In the genomic region with DNA sequence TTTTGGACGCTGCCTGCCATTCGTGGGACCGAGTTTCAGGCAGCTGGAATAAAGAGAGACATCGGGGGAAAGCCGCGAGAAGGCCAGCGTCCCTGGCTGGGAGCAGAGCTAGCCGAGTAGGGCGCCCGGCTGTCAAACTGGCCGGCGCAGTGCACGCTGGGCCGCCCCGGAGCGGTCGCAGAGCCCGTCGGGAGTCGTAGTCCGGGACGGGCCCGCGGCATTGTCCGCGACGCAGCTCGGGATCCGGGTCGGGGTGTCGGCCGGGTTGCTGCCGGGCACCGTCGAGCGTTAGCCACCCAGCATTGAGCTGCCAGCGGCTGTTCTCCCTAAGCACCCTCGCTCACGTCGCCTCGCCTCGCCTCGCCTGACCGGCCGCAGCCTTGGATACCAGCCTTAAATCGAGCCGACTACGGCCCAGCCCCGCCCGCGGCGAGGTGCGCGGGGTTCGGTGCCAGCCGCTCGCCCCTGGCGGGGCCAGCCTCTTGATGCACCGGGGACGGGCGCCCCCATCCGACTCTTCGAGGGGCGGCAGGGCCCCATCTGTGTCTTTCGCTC, we compare ENCODE assay signal across 8 cellular contexts. TPM values are rescaled to one million over a fixed set of nuclear protein-coding genes. Genes with fewer than 3 reads are reported as not detected.
DNase-seq lines count a peak whose midpoint lies in the region; ATAC-seq, FAIRE-seq and TF ChIP-seq lines count a peak whose summit lies in the region.
"Not testable (repeated sequence)": the region's sequence is repeated elsewhere in the genome, so short reads cannot be mapped to it uniquely, and the experiment has no call there.

No MANE protein-coding gene starts in this region.

- POLR2A ChIA-PET in AG04450 (lab: Yijun Ruan, JAX), result not testable (repeated sequence)

- not testable (repeated sequence) for FAIRE-seq in bronchial epithelial cell (lab: Jason Lieb, UNC)

- H3K27me3 ChIP-seq in AG04450 (ENCODE audit: control insufficient read depth, insufficient read depth, low read length); bronchial epithelial cell (ENCODE audit: control insufficient read depth, insufficient read depth, low read length); kidney epithelial cell (ENCODE audit: control insufficient read depth, insufficient read depth, low read length): not testable (repeated sequence)

- TF ChIP-seq CTCF in AG04450 (IDR thresholded peaks at IDR 0.05; ENCODE audit: low read depth, low read length); kidney epithelial cell (IDR thresholded peaks at IDR 0.05; ENCODE audit: insufficient read depth, low read length, poor library complexity, severe bottlenecking): not testable (repeated sequence)
- peak; percentile 46 for TF ChIP-seq CTCF in bronchial epithelial cell (IDR thresholded peaks at IDR 0.05; ENCODE audit: insufficient read depth, low read length, severe bottlenecking)

- not testable (repeated sequence) for H3K27ac ChIP-seq in AG04450 (ENCODE audit: low read depth, low read length)

- H3K9me3 ChIP-seq in AG04450 (ENCODE audit: control insufficient read depth, insufficient read depth, low read length), result not testable (repeated sequence)

- not testable (repeated sequence) for H3K36me3 ChIP-seq in bronchial epithelial cell (ENCODE audit: control insufficient read depth, insufficient read depth, low read length); kidney epithelial cell (ENCODE audit: control insufficient read depth, insufficient read depth, low read length)

- CTCF ChIA-PET in AG04450 (lab: Charles Lee), result not testable (repeated sequence)

- H3K4me3 ChIP-seq in AG04450 (ENCODE audit: low read depth, low read length) (peak overlapping the region; percentile 37; the same call in 1 of the 2 replicates), bronchial epithelial cell (ENCODE audit: low read depth, low read length) (peak overlapping the region; percentile 49), kidney epithelial cell (ENCODE audit: low read depth, low read length) (peak overlapping the region; percentile 47)

- ATAC-seq in GM18907 (IDR thresholded peaks at IDR 0.05; ENCODE audit: unreplicated experiment), result peak; percentile 85
- peak; percentile 77 for ATAC-seq in HG03135 (IDR thresholded peaks at IDR 0.05; ENCODE audit: unreplicated experiment)
- peak; percentile 80 to 81 for ATAC-seq in activated CD4-positive, CD25-positive, alpha-beta regulatory T cell treated with anti-CD3 and anti-CD28 coated beads, Interleukin-2, amount 50 U/mL, for 24 hours

- DNase-seq in AG04450 (ENCODE audit: low read depth, low spot score), result not testable (repeated sequence)
- peak; percentile 46 for DNase-seq in NCI-H226
- DNase-seq in bronchial epithelial cell (ENCODE audit: low read depth), result peak; percentile 41
- peak; percentile 2 for DNase-seq in kidney epithelial cell (ENCODE audit: low read depth)
- peak; percentile 55 to 73 for DNase-seq in stimulated activated CD4-positive, alpha-beta T cell treated with anti-CD3 and anti-CD28 coated beads, Interleukin-12 subunit alpha, Interleukin-12 subunit beta, amount 100 ng/mL, for 24 hours (ENCODE audit: low read depth in 2 of 2)

RNA-seq across cellular contexts. Expression of a gene that starts 14.8 kb away (rescaled TPM):
- 0.78 TPM in 2 replicates for polyA plus RNA-seq in AG04450 (2011; rRNA removed)
- polyA minus RNA-seq in AG04450 (2011; rRNA and poly(A)+ RNA removed), result 0.78 and 1.1 TPM in 2 replicates
- 2.4 and 6.1 TPM in 2 replicates for total RNA-seq in bronchial epithelial cell
- 2.4 and 4.0 TPM in 2 replicates for total RNA-seq in kidney epithelial cell
